10 cellular contexts compared by ENCODE assay signal in the genomic region with DNA sequence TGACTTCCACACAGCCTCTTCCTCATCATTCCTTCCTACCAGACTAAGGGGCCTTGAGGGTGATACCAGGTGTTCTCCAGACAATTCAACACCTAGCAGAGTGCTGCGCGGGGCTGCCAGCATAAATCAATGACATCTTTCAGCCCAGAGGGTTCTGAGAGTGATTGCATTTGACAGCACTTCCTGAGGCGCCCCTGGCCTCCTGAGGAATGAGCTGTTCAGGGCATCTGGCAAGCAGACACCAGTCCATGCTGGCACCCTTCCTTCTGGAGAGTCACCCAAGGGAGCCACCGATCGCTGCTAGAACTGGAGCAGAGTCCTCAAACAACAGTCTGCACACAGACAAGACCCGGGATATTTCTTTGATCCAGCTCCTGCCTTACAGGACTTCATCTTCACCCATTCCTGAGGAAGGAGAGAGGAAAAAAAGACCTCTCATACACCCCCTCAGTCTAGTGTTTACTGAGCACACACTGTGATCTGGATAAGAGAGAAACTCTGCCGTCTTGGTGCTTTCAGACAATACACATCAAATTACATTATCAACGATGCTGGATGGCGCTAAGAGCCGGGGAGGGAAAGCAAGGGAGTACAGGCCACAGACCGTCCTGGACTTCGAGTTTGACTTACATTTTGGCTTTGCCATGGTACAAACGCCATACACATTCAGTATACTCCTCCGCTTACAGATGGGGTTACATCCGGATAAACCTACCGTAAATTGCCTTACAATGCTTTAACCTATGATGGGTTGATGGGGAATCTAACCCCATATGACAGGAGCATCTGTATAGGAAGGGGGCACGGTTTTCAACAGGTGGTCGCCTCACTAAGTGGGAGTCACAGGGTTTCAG. TPM values are rescaled to one million over a fixed set of nuclear protein-coding genes. Genes with fewer than 3 reads are reported as not detected.
DNase-seq lines count a peak whose midpoint lies in the region; ATAC-seq lines count a peak whose summit lies in the region.
"Had no signal": no experiment of that assay in that cellular context is flagged by ENCODE, and none has a peak within 500 bp of the region (broad histone marks: within the 10 kb centered on the region; RNA-seq: fewer than 3 reads in every experiment).

No MANE protein-coding gene starts in this region.

- no peak overlapping the region for H2BK12ac ChIP-seq in neuronal stem cell (ENCODE audit: low read length)

- H2AFZ ChIP-seq in neuronal stem cell (ENCODE audit: low read length): no peak overlapping the region

- peak overlapping the region; percentile 13 for H3K9ac ChIP-seq in neuronal stem cell (ENCODE audit: low read depth, low read length, poor library complexity)

- H3K4me1 ChIP-seq in ectodermal cell (ENCODE audit: control insufficient read depth, insufficient read depth, low read length): no peaks in the 10 kb centered on the region
- peaks cover 11% of the 10 kb centered on the region in 2 donors for H3K4me1 ChIP-seq in neuronal stem cell (ENCODE audit: control insufficient read depth in 2 of 2, insufficient read depth in 1 of 2, low read depth in 1 of 2, low read length in 2 of 2)

- no peak overlapping the region for H4K91ac ChIP-seq in neuronal stem cell (ENCODE audit: low read depth, low read length, poor library complexity)

- no peaks in the 10 kb centered on the region for H3K9me3 ChIP-seq in ectodermal cell (ENCODE audit: control insufficient read depth, low read length)
- H3K9me3 ChIP-seq in neuronal stem cell (replicated peaks in 1 of 2; ENCODE audit: control insufficient read depth in 2 of 2, insufficient read depth in 1 of 2, low read depth in 1 of 2, low read length in 2 of 2): no peaks in the 10 kb centered on the region
- H3K9me3 ChIP-seq: mucosa of descending colon had no signal

- DNase-seq in NCI-H446 (lab: John Stamatoyannopoulos, UW) (peak; percentile 55 to 84), neuronal stem cell (ENCODE audit: low spot score) (no peak), hepatic stellate cell (ENCODE audit: low spot score) (no peak), AML-193 (lab: John Stamatoyannopoulos, UW) (no peak)
- DNase-seq: mucosa of descending colon, NCI-H1930 had no signal

- H3K27me3 ChIP-seq in ectodermal cell (ENCODE audit: control insufficient read depth, insufficient read depth, low read length, poor library complexity, severe bottlenecking) (peaks cover 21% of the 10 kb centered on the region), neuronal stem cell (ENCODE audit: control insufficient read depth in 3 of 3, insufficient read depth in 3 of 3, low read depth in 1 of 3, low read length in 3 of 3) (peaks cover 0 to 22% (median 0%) of the 10 kb centered on the region in 3 experiments)

- peak overlapping the region; percentile 68 for H4K8ac ChIP-seq in neuronal stem cell (ENCODE audit: low read depth, low read length)

- no peaks in the 10 kb centered on the region for H3K36me3 ChIP-seq in ectodermal cell (ENCODE audit: control insufficient read depth, insufficient read depth, low read length)
- H3K36me3 ChIP-seq in neuronal stem cell (replicated peaks in 1 of 2; ENCODE audit: control insufficient read depth in 2 of 2, insufficient read depth in 2 of 2, low read length in 2 of 2): no peaks in the 10 kb centered on the region

- no peak overlapping the region for H3K4me2 ChIP-seq in neuronal stem cell (ENCODE audit: insufficient read depth, low read length, poor library complexity, severe bottlenecking)

- H3K4ac ChIP-seq in neuronal stem cell (ENCODE audit: low read length): no peak overlapping the region

- H3K14ac ChIP-seq in neuronal stem cell (ENCODE audit: low read length): no peak overlapping the region

- H3K23ac ChIP-seq in neuronal stem cell (ENCODE audit: low read depth, low read length, poor library complexity): no peak overlapping the region

- peak overlapping the region; percentile 88; the same call in 1 of the 2 replicates for H3K4me3 ChIP-seq in GM08714 (ENCODE audit: low read length)
- H3K4me3 ChIP-seq in ectodermal cell (ENCODE audit: insufficient read depth, low read depth, low read length): peak overlapping the region; percentile 64
- H3K4me3 ChIP-seq in neuronal stem cell (ENCODE audit: low read length in 2 of 2): peak overlapping the region in 1 of 2 donors; percentile 83

- H3K27ac ChIP-seq in ectodermal cell (ENCODE audit: insufficient read depth, low read depth, low read length, poor library complexity, severe bottlenecking): no peak overlapping the region
- H3K27ac ChIP-seq in neuronal stem cell (replicated peaks; ENCODE audit: low read length): no peak overlapping the region

- WGBS in ectodermal cell, 2 experiments: 89 to 91% methylated on average over 18 of the region's 18 CpGs
- no CpG with 5 or more reads among the region's 18 CpGs for WGBS in neuronal stem cell (ENCODE audit: extremely low coverage in 2 of 2, insufficient read length in 2 of 2, insufficient replicate concordance in 1 of 2), 2 donors

- ATAC-seq in HG03039 (IDR thresholded peaks at IDR 0.05; ENCODE audit: unreplicated experiment): no peak
- no peak for ATAC-seq in HG02973 (IDR thresholded peaks at IDR 0.05; ENCODE audit: unreplicated experiment)

- no peak overlapping the region for H2BK5ac ChIP-seq in neuronal stem cell (ENCODE audit: low read length)

- H2BK120ac ChIP-seq in neuronal stem cell (ENCODE audit: low read depth, low read length): no peak overlapping the region

- H2AK5ac ChIP-seq in neuronal stem cell (ENCODE audit: low read depth, low read length): no peak overlapping the region

- no peaks in the 10 kb centered on the region for H3K79me1 ChIP-seq in neuronal stem cell (ENCODE audit: low read depth, low read length)

- H2BK15ac ChIP-seq in neuronal stem cell (ENCODE audit: low read length): no peak overlapping the region

- H3K18ac ChIP-seq in neuronal stem cell (ENCODE audit: low read length): no peak overlapping the region

RNA-seq across cellular contexts. Expression of gene NPTX1, which starts 23.1 kb away (rescaled TPM):
- polyA plus RNA-seq in ectodermal cell (2013, experiment 1 of 4): 8.0 TPM
- 5.6 TPM for polyA plus RNA-seq in ectodermal cell (2013, experiment 2 of 4)
- polyA plus RNA-seq in ectodermal cell (2013, experiment 3 of 4): 6.7 TPM
- polyA plus RNA-seq in ectodermal cell (2013, experiment 4 of 4): 8.0 TPM
- polyA plus RNA-seq in neuronal stem cell (2013, experiment 1 of 2): 0.43 TPM
- polyA plus RNA-seq in neuronal stem cell (2013, experiment 2 of 2): 0.35 TPM

RNA-seq across cellular contexts. Expression of gene ENDOV, which starts 38.4 kb away (rescaled TPM):
- polyA plus RNA-seq in ectodermal cell (2013, experiment 1 of 4): 27.8 TPM
- 28.9 TPM for polyA plus RNA-seq in ectodermal cell (2013, experiment 2 of 4)
- 27.4 TPM for polyA plus RNA-seq in ectodermal cell (2013, experiment 3 of 4)
- 28.9 TPM for polyA plus RNA-seq in ectodermal cell (2013, experiment 4 of 4)
- polyA plus RNA-seq in neuronal stem cell (2013, experiment 1 of 2): 24.9 TPM
- polyA plus RNA-seq in neuronal stem cell (2013, experiment 2 of 2): 22.9 TPM

Comparison
In these comparisons a context has a peak if more than half of its experiments do, and no peak if none do; other contexts are left out.
1. DNase-seq: peak in NCI-H446 (2 of 2); none in neuronal stem cell (single experiment), hepatic stellate cell (single experiment) and AML-193 (0 of 2).